8 cellular contexts compared by ENCODE assay signal in the genomic region with DNA sequence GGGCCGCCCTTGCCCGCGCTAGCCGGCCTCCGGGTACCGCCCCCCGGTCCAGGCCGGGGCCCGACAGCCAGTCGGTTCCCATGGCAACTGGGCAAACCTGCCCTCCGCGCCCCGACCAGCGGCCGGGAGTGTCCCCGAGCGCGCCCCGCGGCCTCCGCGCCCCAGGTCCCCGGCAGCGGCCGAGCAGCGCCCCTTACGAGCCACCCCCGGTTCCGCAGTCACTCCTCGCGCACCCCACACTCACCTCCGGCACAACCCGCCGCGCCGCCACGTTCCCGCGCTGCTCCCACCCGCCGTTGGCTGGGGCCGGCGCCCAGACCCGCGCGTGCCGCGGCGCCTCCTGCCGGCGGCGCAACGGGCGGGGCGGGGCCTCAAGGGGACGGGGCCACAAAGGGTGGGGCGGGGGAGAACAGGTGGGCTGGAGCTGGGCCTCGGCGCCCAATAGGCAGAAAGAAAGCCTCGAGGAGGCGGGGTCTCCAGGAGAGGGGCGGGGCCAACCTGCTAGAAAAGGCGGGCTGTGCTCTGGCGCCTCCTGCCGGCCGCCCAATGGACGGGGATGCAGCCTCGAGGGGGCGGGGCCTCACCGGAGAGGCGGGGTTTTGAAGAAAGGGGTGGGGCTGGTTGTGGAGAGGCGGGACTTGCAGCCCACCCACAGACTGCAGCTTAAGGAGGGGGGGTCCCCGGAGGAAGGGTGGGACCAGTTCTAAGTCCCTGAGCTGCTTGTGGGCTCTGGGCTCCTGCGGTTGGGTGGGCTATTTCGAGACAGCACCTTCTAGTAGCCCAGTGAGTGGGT. TPM values are rescaled to one million over a fixed set of nuclear protein-coding genes. Genes with fewer than 3 reads are reported as not detected.
DNase-seq lines count a peak whose midpoint lies in the region; ATAC-seq, FAIRE-seq and TF ChIP-seq lines count a peak whose summit lies in the region.

A gene with protein sequence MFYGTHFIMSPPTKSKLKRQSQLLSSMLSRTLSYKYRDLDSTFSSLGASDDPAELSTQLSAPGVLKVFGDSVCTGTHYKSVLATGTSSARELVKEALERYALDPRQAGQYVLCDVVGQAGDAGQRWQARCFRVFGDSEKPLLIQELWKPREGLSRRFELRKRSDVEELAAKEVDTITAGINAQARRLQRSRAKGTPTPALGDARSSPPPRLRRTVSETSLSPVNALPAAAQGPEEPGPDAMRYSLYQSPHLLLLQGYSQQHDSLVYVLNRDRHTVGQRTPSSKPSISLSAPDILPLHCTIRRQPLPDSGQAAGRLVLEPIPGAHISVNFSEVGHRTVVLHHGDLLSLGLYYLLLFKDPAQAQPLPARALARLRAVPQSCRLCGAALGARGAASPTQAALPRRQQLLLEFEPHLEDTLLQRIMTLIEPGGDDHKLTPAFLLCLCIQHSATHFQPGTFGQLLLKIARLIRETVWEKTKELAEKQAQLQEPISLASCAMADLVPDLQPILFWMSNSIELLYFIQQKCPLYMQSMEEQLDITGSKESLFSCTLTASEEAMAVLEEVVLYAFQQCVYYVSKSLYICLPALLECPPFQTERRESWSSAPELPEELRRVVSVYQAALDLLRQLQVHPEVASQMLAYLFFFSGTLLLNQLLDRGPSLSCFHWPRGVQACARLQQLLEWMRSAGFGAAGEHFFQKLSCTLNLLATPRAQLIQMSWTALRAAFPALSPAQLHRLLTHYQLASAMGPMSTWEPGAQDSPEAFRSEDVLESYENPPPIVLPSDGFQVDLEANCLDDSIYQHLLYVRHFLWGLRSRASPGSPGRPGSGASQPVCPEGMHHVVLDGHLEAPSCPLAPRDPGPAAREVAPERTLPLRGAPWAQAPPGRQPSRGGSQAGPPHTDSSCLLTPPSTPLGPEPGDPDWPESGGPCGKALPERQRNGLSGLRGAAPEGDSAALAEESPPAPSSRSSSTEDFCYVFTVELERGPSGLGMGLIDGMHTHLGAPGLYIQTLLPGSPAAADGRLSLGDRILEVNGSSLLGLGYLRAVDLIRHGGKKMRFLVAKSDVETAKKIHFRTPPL (minus strand): TSS at position 365 of the 793 bp plus-strand sequence. CDS start 5,577 bp downstream, outside the sequence.

- 6% methylated on average over 39 of the region's 75 CpGs for WGBS in K562 (ENCODE audit: insufficient coverage, low coverage, missing lambda C conversion rate)
- WGBS in sigmoid colon, 2 donors: 4 to 7% methylated on average over 75 of the region's 75 CpGs

- CTCF ChIA-PET in K562 (lab: Yijun Ruan, JAX; ENCODE audit: low intra/inter-chr PET ratio): interaction anchor here (0.7 to 3.2 kb wide), 5 partner anchors 34 to 86 kb away, joined by 4 to 13 read pairs (median 6); no protein-coding TSS in a partner anchor

- in situ Hi-C loops in K562 (cut with MboI): no loop called here

- no TSS peak for BruUV-seq in K562 (replicated peaks; lab: Mats Ljungman, UMichigan)

- H3K4me2 ChIP-seq in K562 (ENCODE audit: insufficient read depth, low read length): peak within 1 kb of the TSS; percentile 78

- no peaks in the 10 kb centered on the region for H4K20me1 ChIP-seq in K562 (replicated peaks; ENCODE audit: control insufficient read depth, insufficient read depth, low read length)

- DNase-seq in DMS53 treated with DMSO at 0.1 percent for 48 hours (lab: John Stamatoyannopoulos, UW; ENCODE audit: unreplicated experiment) (peak; percentile 61), HCEC 1CT (peak; percentile 49), NCI-H1694 (lab: John Stamatoyannopoulos, UW) (peak; percentile 95), UCSD-AML1 (lab: John Stamatoyannopoulos, UW; ENCODE audit: unreplicated experiment) (peak; percentile 83), K562 (ENCODE audit: extremely low read depth in 1 of 4, low spot score in 3 of 4) (peak; percentile 95 to 99 (median 99)), iPS DF 19.7 (ENCODE audit: low read depth, low spot score) (peak; percentile 30), sigmoid colon (peak; percentile 97)

- TF ChIP-seq POLR2A in K562 (conservative IDR thresholded peaks at IDR 0.05): no peak; the same call in 1 of the 2 replicates
- TF ChIP-seq POLR2A in sigmoid colon (IDR thresholded peaks at IDR 0.05): no peak

- H3K27me3 ChIP-seq in K562 (ENCODE audit: control insufficient read depth in 2 of 2, insufficient read depth in 2 of 2, low read length in 2 of 2) (peaks cover 0 to 3% of the 10 kb centered on the region in 2 experiments; a peak in 1 of 5 replicates), sigmoid colon (peaks cover 0 to 11% (median 8%) of the 10 kb centered on the region in 3 donors)

- H3K36me3 ChIP-seq in K562 (ENCODE audit: control insufficient read depth, insufficient read depth, low read length) (no peaks in the 10 kb centered on the region), sigmoid colon (no peaks in the 10 kb centered on the region)

- intact Hi-C loops in K562 (cut with micrococcal nuclease) (loop anchor here (1.0 to 10.0 kb wide), 4 partner anchors 34 to 269 kb away; no protein-coding TSS in a partner anchor), sigmoid colon (cut with DNase I) (loop anchor here (2.0 kb wide), 2 partner anchors 53 to 85 kb away; no protein-coding TSS in a partner anchor)

- peak within 1 kb of the TSS; percentile 71 to 96; a peak in 3 of 4 replicates for H3K9ac ChIP-seq in K562 (ENCODE audit: insufficient read depth in 1 of 2, low read depth in 2 of 2, low read length in 2 of 2)

- peak; percentile 84 to 93 (median 93) for TF ChIP-seq CTCF in K562 (IDR thresholded peaks at IDR 0.05 in 2 of 3, conservative IDR thresholded peaks at IDR 0.05 in 1 of 3; ENCODE audit: insufficient read depth in 2 of 3, low read depth in 1 of 3, low read length in 3 of 3)
- TF ChIP-seq CTCF in sigmoid colon (IDR thresholded peaks at IDR 0.05): peak; percentile 50 to 75 (median 60)

- H2AFZ ChIP-seq in K562 (ENCODE audit: low read depth, low read length): peak within 1 kb of the TSS; percentile 87

- peak; percentile 86 for FAIRE-seq in K562 (lab: Jason Lieb, UNC)

- TF ChIP-seq EP300 in K562 (IDR thresholded peaks at IDR 0.05; ENCODE audit: low read length) (no peak), sigmoid colon (IDR thresholded peaks at IDR 0.05) (no peak)

- no peaks in the 10 kb centered on the region for H3K9me1 ChIP-seq in K562 (ENCODE audit: control insufficient read depth, insufficient read depth, low read length)

- H3K9me3 ChIP-seq in K562 (replicated peaks; ENCODE audit: control insufficient read depth, insufficient read depth, low read depth, low read length): no peaks in the 10 kb centered on the region; the same call in 1 of the 2 replicates
- no peaks in the 10 kb centered on the region for H3K9me3 ChIP-seq in sigmoid colon

- peak within 1 kb of the TSS; percentile 70 for H3K4me3 ChIP-seq in K562
- peak within 1 kb of the TSS; percentile 37 to 82 (median 76) for H3K4me3 ChIP-seq in sigmoid colon

- H3K79me2 ChIP-seq in K562 (ENCODE audit: control insufficient read depth, insufficient read depth, low read length): peaks cover 4% of the 10 kb centered on the region; the same call in 2 of the 3 replicates

- H3K4me1 ChIP-seq in K562 (replicated peaks in 1 of 2; ENCODE audit: control insufficient read depth in 2 of 2, insufficient read depth in 2 of 2, low read length in 2 of 2): peaks cover 9 to 18% of the 10 kb centered on the region in 2 experiments
- peaks cover 0 to 33% (median 22%) of the 10 kb centered on the region in 4 donors for H3K4me1 ChIP-seq in sigmoid colon

- peak within 1 kb of the TSS; percentile 75 for H3K27ac ChIP-seq in K562 (ENCODE audit: extremely low read depth, low read depth, low read length)
- H3K27ac ChIP-seq in sigmoid colon: peak within 1 kb of the TSS; percentile 67 to 82 (median 79)

- TF ChIP-seq RAD21 in K562 (CRISPR knock-in tag; conservative IDR thresholded peaks at IDR 0.05 in 1 of 2, IDR thresholded peaks at IDR 0.05 in 1 of 2): peak; percentile 64 to 68

- POLR2A ChIA-PET in K562 (lab: Yijun Ruan, JAX): interaction anchor here (0.6 to 1.4 kb wide), 2 partner anchors 12 to 44 kb away, joined by 3 to 4 read pairs; no protein-coding TSS in a partner anchor

- ATAC-seq in K562 (peak; percentile 97), HG03457 (IDR thresholded peaks at IDR 0.05; ENCODE audit: unreplicated experiment) (no peak)

RNA-seq across cellular contexts. Expression of the gene that starts here (rescaled TPM):
- total RNA-seq in K562 (2011; cell fraction: chromatin; rRNA removed; ENCODE audit: low replicate concordance): 6.8 and 17.5 TPM in 2 replicates
- total RNA-seq in K562 (2011; cell fraction: nucleolus; rRNA removed): 12.3 and 13.3 TPM in 2 replicates
- 6.7 and 8.8 TPM in 2 replicates for total RNA-seq in K562 (2011; cell fraction: nucleoplasm; rRNA removed)
- total RNA-seq in K562 (2014; rRNA removed): 4.6 and 4.8 TPM in 2 replicates
- 0.25 and 0.48 TPM in 2 replicates for total RNA-seq in K562 (2014; rRNA removed; fragmentation: Illumina TruSeq; extraction: Trizol)
- 0.91 and 1.4 TPM in 2 replicates for total RNA-seq in K562 (2015; rRNA removed; fragmentation: Illumina TruSeq; extraction: Trizol)
- total RNA-seq in K562 (2021): 8.1 and 8.6 TPM in 2 replicates
- polyA plus RNA-seq in K562 (2011; rRNA removed): 2.4 and 2.7 TPM in 2 replicates
- 3.6 and 9.7 TPM in 2 replicates for polyA plus RNA-seq in K562 (2011; cell fraction: cytosol; rRNA removed)
- 4.8 and 9.7 TPM in 2 replicates for polyA plus RNA-seq in K562 (2011; cell fraction: nucleus; rRNA removed)
- 2.4 and 5.2 TPM in 2 replicates for polyA plus RNA-seq in K562 (2012)
- 1.4 and 2.2 TPM in 2 replicates for polyA plus RNA-seq in K562 (2014; fragmentation: Illumina TruSeq; extraction: Trizol)
- polyA plus RNA-seq in K562 (2014; fragmentation: Nextera tagmentation; extraction: Ambion mirVana): under 1 TPM in 1 of 2 experiments, not detected in 1; 0.06 TPM
- 4.2 and 5.4 TPM in 2 replicates for polyA plus RNA-seq in K562 (2014; rRNA removed)
- 1.0 and 3.2 TPM in 2 replicates for polyA minus RNA-seq in K562 (2011; rRNA and poly(A)+ RNA removed)
- polyA minus RNA-seq in K562 (2011; cell fraction: cytosol; rRNA and poly(A)+ RNA removed): 2.8 and 4.6 TPM in 2 replicates
- 3.5 and 5.3 TPM in 2 replicates for polyA minus RNA-seq in K562 (2011; cell fraction: nucleus; rRNA and poly(A)+ RNA removed)
- total RNA-seq in sigmoid colon: 10 to 100 TPM in 1 of 4 donors, 1 to 10 TPM in 3; 5.6 to 10.8 (median 6.7) TPM
- polyA plus RNA-seq in sigmoid colon: 1 to 10 TPM; 1.2 to 2.3 (median 1.4) TPM

Comparison
In these comparisons a context has a peak if more than half of its experiments do, and no peak if none do; other contexts are left out.
1. DNase-seq: peak in every context shown above with its lines; median percentile 99 in K562; 97 in sigmoid colon; 95 in NCI-H1694; 83 in UCSD-AML1; 61 in DMS53 treated with DMSO at 0.1 percent for 48 hours; 49 in HCEC 1CT; 30 in iPS DF 19.7.